ENCODE assay signal across 8 cellular contexts in the genomic region with DNA sequence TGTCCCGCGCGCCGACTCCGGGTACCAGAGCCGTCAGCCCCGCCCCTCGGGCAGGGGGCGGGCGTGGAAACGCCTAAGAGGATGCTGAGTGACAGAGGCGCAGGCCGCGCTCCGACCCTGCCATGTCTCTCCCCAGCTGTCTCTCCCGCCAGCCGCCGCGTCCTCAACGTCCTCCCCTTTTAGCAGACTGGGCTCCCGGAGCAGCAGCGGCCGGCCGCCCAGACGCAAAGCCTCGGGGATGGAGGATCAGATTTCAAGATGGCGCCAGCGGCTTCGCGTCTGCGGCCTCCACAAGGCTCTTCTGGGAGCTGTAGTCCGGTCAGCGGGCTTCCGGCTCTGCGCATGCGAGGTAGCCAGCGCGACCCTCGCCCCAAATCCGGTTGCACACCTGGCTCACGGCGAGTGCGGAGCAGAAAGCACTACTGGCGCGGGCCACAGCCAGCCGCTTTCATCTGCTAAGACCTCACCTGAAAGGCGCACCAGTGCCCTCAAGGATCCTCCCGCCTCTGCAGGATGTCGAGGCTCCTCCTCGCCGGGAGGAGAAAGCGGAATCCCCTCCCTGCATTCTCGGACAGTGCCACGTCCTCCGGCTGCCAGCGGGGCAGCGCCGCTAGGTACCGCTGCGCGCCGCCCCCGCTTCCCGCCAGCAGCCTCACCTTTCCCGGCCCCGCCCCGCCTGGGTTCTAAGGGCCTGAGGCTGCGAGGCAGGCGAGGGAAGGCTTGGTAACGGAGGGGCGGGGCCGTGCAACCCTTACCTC.
A peak's percentile ranks its signal among the peaks of the same experiment; 100 is the strongest.
DNase-seq lines count a peak whose midpoint lies in the region; ATAC-seq and TF ChIP-seq lines count a peak whose summit lies in the region.
"Not testable (repeated sequence)": the region's sequence is repeated elsewhere in the genome, so short reads cannot be mapped to it uniquely, and the experiment has no call there.

No MANE protein-coding gene starts in this region.

- DNase-seq in DND-41 (peak; percentile 78), KBM-7 (peak; percentile 73), SJSA1 (ENCODE audit: low read depth in 1 of 2, low spot score in 2 of 2) (peak; percentile 76 to 82), activated gamma-delta T cell treated with Interleukin-2 at 50 U/mL for 16 hours (peak; percentile 69), fibroblast of the aortic adventitia (ENCODE audit: low read depth) (peak; percentile 72), natural killer cell (peak; percentile 65)
- not testable (repeated sequence) for DNase-seq in H7
- peak; percentile 10 for DNase-seq in stimulated activated CD8-positive, alpha-beta memory T cell treated with anti-CD3 and anti-CD28 coated beads, Interleukin-7, amount 100 ng/mL, for 24 hours (ENCODE audit: low read depth)

- H3K4me1 Mint-ChIP-seq in natural killer cell = not testable (repeated sequence)

- H3K27me3 Mint-ChIP-seq in natural killer cell (ENCODE audit: low read depth in 2 of 2) = not testable (repeated sequence)

- H3K27ac Mint-ChIP-seq in natural killer cell = not testable (repeated sequence)

- not testable (repeated sequence) for H3K36me3 ChIP-seq in DND-41 (ENCODE audit: insufficient read depth, low read length); H7 (replicated peaks; ENCODE audit: control insufficient read depth, insufficient read depth, low read length); SJSA1

- not testable (repeated sequence) for H3K27me3 ChIP-seq in DND-41 (ENCODE audit: insufficient read depth, low read length, poor library complexity); H7 (ENCODE audit: control insufficient read depth, insufficient read depth, low read length); SJSA1 (replicated peaks)

- not testable (repeated sequence) for H3K79me2 ChIP-seq in DND-41 (ENCODE audit: insufficient read depth, low read length)

- H3K4me1 ChIP-seq in DND-41 (ENCODE audit: insufficient read depth, low read length) = peaks cover 27% of the 10 kb centered on the region
- not testable (repeated sequence) for H3K4me1 ChIP-seq in SJSA1 (replicated peaks)

- H3K9me3 Mint-ChIP-seq in natural killer cell = not testable (repeated sequence)

- intact Hi-C loops in natural killer cell (cut with micrococcal nuclease) = not testable (repeated sequence)

- H3K36me3 Mint-ChIP-seq in natural killer cell = not testable (repeated sequence)

- H3K9ac ChIP-seq in DND-41 (ENCODE audit: low read depth, low read length) = peak overlapping the region; percentile 40; the same call in 1 of the 2 replicates

- peak overlapping the region; percentile 56; the same call in 1 of the 2 replicates for H3K4me2 ChIP-seq in DND-41 (ENCODE audit: insufficient read depth, low read length)

- H3K4me3 ChIP-seq in DND-41 (ENCODE audit: low read depth in 1 of 2, low read length in 2 of 2) (peak overlapping the region; percentile 21 to 66; a peak in 3 of 4 replicates), H7 (ENCODE audit: insufficient read depth, low read depth, low read length) (peak overlapping the region; percentile 49), SJSA1 (peak overlapping the region; percentile 48), fibroblast of the aortic adventitia (ENCODE audit: low read depth, low read length) (peak overlapping the region; percentile 64)

- peak overlapping the region; percentile 83 for H3K4me3 Mint-ChIP-seq in natural killer cell

- H2AFZ ChIP-seq in DND-41 (ENCODE audit: low read depth, low read length) = peak overlapping the region; percentile 83

- not testable (repeated sequence) for H3K9me3 ChIP-seq in DND-41 (ENCODE audit: insufficient read depth, low read length, severe bottlenecking); SJSA1 (replicated peaks)

- H4K20me1 ChIP-seq in DND-41 (ENCODE audit: insufficient read depth, low read length) = not testable (repeated sequence)

- H3K27ac ChIP-seq in DND-41 (ENCODE audit: low read length) = peak overlapping the region; percentile 59
- H3K27ac ChIP-seq in SJSA1 = not testable (repeated sequence)

- not testable (repeated sequence) for TF ChIP-seq CTCF in DND-41 (IDR thresholded peaks at IDR 0.05; ENCODE audit: borderline replicate concordance, extremely low read depth, low read length, poor library complexity, severe bottlenecking); fibroblast of the aortic adventitia (IDR thresholded peaks at IDR 0.05; ENCODE audit: insufficient read depth, low read length); natural killer cell (IDR thresholded peaks at IDR 0.05)

- ATAC-seq in DND-41 (ENCODE audit: insufficient read depth, low read depth) = peak; percentile 90
- peak; percentile 87 to 91 (median 87) for ATAC-seq in natural killer cell

- in situ Hi-C loops in KBM-7 (cut with MboI; ENCODE audit: low pct_unique_long_range_greater_than_20kb, low sequenced_read_pairs) = not testable (repeated sequence)
